ENCODE assay signal across 1 cellular context in the genomic region with DNA sequence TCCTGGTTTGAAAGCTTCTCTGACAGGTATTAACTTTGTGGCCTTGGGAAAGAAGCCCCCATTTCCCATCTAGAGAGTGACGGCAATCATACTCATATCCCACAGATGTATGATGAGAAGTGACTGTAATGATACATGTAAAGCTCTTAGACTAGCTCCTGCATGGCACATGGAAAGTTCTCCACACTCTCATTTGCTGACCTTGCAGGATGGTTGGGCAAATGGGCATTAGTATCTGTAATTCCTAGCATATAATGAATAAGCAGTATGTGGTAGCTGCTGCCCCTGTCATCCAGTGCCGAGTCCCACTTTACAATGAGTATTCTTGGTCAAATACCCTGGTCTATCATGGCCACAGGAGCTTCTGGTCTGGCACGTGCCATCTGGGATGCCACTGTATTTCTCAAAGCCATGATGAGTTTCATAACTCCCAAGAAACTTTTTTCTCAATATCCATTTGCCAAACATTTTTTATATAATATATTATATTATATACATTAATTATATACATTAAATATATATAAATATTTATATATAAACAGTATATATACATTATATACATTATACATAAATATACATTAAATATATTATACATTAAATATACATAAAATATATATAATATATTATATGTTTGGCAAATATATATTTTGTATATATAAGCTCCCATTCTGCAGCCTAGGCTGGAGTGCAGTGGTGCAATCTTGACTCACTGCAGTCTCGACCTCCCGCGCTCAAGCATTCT.
TF ChIP-seq lines count a peak whose summit lies in the region.

No MANE protein-coding gene starts in this region.

TF ChIP-seq in HepG2, 621 proteins besides CTCF, POLR2A, EP300 and RAD21 (continued from another document):
- TF ChIP-seq, protein P1, sequence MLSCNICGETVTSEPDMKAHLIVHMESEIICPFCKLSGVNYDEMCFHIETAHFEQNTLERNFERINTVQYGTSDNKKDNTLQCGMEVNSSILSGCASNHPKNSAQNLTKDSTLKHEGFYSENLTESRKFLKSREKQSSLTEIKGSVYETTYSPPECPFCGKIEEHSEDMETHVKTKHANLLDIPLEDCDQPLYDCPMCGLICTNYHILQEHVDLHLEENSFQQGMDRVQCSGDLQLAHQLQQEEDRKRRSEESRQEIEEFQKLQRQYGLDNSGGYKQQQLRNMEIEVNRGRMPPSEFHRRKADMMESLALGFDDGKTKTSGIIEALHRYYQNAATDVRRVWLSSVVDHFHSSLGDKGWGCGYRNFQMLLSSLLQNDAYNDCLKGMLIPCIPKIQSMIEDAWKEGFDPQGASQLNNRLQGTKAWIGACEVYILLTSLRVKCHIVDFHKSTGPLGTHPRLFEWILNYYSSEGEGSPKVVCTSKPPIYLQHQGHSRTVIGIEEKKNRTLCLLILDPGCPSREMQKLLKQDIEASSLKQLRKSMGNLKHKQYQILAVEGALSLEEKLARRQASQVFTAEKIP (CRISPR knock-in tag; IDR thresholded peaks at IDR 0.05; ENCODE audit: borderline replicate concordance) = no peak
TF ChIP-seq in HepG2: peak in this region for 2.
